1 cellular context compared by ENCODE assay signal in the genomic region with DNA sequence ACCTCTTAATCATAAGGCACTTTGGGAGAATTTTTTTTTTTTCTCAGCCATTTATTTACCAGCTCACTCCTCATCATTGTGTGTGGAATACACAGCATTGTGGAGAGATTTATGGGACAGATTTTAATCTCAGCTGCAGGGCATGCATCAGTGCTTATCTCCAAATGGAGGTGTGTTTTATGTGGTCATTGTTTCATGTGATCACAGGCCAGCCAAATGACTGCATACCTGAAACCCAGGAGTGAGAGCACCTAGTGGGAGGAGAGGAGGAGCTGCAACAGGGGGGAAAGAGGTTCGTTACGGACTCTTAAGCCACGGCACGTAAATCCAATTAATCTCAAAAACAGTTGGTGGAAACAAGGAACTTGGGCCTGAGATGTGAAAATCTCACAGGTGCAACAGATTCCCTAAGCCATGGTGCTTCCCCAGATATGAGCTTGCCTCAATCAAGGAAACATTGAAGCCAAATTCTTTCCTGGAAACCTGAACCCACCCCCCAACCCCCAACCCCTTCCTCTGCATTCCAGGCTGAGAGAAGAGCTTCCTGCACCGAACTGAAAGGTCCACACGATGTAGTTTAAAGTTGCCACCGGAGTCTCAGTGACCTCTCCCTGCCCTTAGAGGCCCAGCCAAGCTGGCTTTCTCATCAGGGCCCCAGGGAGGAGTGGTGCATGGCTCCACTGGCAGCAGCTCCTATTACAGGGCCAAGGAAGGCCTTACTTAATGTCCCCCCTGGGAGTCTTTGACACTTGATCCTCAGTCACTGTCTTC.
TF ChIP-seq lines count a peak whose summit lies in the region.

No MANE protein-coding gene starts in this region.

TF ChIP-seq in HEK293, 187 proteins besides CTCF, POLR2A, EP300 and RAD21 (continued from another document):
- TF ChIP-seq, protein P1, sequence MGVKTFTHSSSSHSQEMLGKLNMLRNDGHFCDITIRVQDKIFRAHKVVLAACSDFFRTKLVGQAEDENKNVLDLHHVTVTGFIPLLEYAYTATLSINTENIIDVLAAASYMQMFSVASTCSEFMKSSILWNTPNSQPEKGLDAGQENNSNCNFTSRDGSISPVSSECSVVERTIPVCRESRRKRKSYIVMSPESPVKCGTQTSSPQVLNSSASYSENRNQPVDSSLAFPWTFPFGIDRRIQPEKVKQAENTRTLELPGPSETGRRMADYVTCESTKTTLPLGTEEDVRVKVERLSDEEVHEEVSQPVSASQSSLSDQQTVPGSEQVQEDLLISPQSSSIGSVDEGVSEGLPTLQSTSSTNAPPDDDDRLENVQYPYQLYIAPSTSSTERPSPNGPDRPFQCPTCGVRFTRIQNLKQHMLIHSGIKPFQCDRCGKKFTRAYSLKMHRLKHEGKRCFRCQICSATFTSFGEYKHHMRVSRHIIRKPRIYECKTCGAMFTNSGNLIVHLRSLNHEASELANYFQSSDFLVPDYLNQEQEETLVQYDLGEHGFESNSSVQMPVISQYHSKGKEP (tag by site-specific recombination; IDR thresholded peaks at IDR 0.05) = peak; percentile 95
- TF ChIP-seq ZBTB7A (tag by site-specific recombination; IDR thresholded peaks at IDR 0.05; ENCODE audit: low read depth) (no peak), ZNF366 (tag by site-specific recombination; conservative IDR thresholded peaks at IDR 0.05) (no peak), BCL6B (tag by site-specific recombination; IDR thresholded peaks at IDR 0.05) (no peak), ZNF791 (tag by site-specific recombination; IDR thresholded peaks at IDR 0.05) (no peak), ZBTB21 (tag by site-specific recombination; IDR thresholded peaks at IDR 0.05) (no peak), ZNF747 (tag by site-specific recombination; IDR thresholded peaks at IDR 0.05) (no peak), ZEB2 (tag by site-specific recombination; IDR thresholded peaks at IDR 0.05) (no peak), ZFHX2 (tag by site-specific recombination; conservative IDR thresholded peaks at IDR 0.05) (no peak), ZNF341 (tag by site-specific recombination; IDR thresholded peaks at IDR 0.05; ENCODE audit: low read depth) (no peak), ZIC2 (tag by site-specific recombination; IDR thresholded peaks at IDR 0.05) (peak; percentile 23; the same call in 1 of the 2 replicates), HOXC10 (CRISPR knock-in tag; IDR thresholded peaks at IDR 0.05) (no peak), ZNF670 (tag by site-specific recombination; IDR thresholded peaks at IDR 0.05; ENCODE audit: low read depth) (no peak), YY2 (tag by site-specific recombination; IDR thresholded peaks at IDR 0.05) (no peak), SETDB1 (IDR thresholded peaks at IDR 0.05; ENCODE audit: insufficient read length, low read length) (no peak), ZNF324 (tag by site-specific recombination; IDR thresholded peaks at IDR 0.05) (no peak), ZNF121 (tag by site-specific recombination; IDR thresholded peaks at IDR 0.05) (no peak), ZNF292 (tag by site-specific recombination; IDR thresholded peaks at IDR 0.05; ENCODE audit: borderline replicate concordance, low read depth) (no peak), ZNF335 (tag by site-specific recombination; conservative IDR thresholded peaks at IDR 0.05) (no peak), TSHZ1 (tag by site-specific recombination; IDR thresholded peaks at IDR 0.05; ENCODE audit: borderline replicate concordance) (no peak), SALL2 (tag by site-specific recombination; IDR thresholded peaks at IDR 0.05; ENCODE audit: borderline replicate concordance) (no peak), GLI4 (tag by site-specific recombination; IDR thresholded peaks at IDR 0.05) (no peak), ZNF555 (tag by site-specific recombination; conservative IDR thresholded peaks at IDR 0.05) (no peak), ZNF571 (tag by site-specific recombination; IDR thresholded peaks at IDR 0.05) (no peak), GFI1B (tag by site-specific recombination; IDR thresholded peaks at IDR 0.05) (no peak), ZNF768 (tag by site-specific recombination; IDR thresholded peaks at IDR 0.05) (no peak), ZNF658 (tag by site-specific recombination; IDR thresholded peaks at IDR 0.05) (no peak), ZBTB8A (tag by site-specific recombination; IDR thresholded peaks at IDR 0.05) (0 out of 2 replicates have a peak, but pooled peaks have one; percentile 11), KLF9 (tag by site-specific recombination; IDR thresholded peaks at IDR 0.05; ENCODE audit: low read depth) (no peak), HIC1 (tag by site-specific recombination; IDR thresholded peaks at IDR 0.05) (no peak), HOXD13 (CRISPR knock-in tag; IDR thresholded peaks at IDR 0.05; ENCODE audit: borderline replicate concordance) (no peak), ZNF184 (tag by site-specific recombination; IDR thresholded peaks at IDR 0.05) (no peak), WT1 (tag by site-specific recombination; IDR thresholded peaks at IDR 0.05) (0 out of 2 replicates have a peak, but pooled peaks have one; percentile 20), ELK4 (IDR thresholded peaks at IDR 0.05; ENCODE audit: borderline replicate concordance, low read depth, low read length) (no peak)
- TF ChIP-seq, protein P2, sequence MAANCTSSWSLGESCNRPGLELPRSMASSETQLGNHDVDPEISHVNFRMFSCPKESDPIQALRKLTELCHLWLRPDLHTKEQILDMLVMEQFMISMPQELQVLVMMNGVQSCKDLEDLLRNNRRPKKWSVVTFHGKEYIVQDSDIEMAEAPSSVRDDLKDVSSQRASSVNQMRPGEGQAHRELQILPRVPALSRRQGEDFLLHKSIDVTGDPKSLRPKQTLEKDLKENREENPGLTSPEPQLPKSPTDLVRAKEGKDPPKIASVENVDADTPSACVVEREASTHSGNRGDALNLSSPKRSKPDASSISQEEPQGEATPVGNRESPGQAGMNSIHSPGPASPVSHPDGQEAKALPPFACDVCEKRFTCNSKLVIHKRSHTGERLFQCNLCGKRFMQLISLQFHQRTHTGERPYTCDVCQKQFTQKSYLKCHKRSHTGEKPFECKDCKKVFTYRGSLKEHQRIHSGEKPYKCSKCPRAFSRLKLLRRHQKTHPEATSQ (tag by site-specific recombination; IDR thresholded peaks at IDR 0.05) = no peak
- TF ChIP-seq, protein P3, sequence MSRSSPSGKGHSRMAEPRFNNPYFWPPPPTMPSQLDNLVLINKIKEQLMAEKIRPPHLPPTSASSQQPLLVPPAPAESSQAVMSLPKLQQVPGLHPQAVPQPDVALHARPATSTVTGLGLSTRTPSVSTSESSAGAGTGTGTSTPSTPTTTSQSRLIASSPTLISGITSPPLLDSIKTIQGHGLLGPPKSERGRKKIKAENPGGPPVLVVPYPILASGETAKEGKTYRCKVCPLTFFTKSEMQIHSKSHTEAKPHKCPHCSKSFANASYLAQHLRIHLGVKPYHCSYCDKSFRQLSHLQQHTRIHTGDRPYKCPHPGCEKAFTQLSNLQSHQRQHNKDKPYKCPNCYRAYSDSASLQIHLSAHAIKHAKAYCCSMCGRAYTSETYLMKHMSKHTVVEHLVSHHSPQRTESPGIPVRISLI (tag by site-specific recombination; IDR thresholded peaks at IDR 0.05) = no peak; the same call in 1 of the 2 replicates
